ENCODE assay signal across 24 cellular contexts in the genomic region with DNA sequence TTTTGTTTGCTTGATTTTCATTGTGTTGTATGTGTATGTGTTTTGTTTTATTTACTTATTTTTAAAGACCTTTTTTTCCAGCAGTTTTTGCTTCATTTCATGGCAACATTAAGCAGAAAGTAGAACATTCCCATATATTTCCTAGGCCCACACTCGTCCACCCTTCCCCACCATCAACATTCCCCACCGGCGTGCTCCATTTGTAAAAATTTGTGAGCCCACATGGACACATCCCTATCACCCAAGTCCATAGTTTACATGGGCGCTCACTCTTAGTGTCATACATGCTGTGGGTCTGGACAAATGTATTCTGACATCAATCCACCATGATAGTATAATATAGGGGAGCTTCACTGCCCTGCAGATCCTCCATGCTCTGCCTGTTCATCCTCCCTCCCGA.
DNase-seq lines count a peak whose midpoint lies in the region; FAIRE-seq and TF ChIP-seq lines count a peak whose summit lies in the region.
"Had no signal": no experiment of that assay in that cellular context is flagged by ENCODE, and none has a peak within 500 bp of the region (broad histone marks: within the 10 kb centered on the region; RNA-seq: fewer than 3 reads in every experiment).

No MANE protein-coding gene starts in this region.

- in situ Hi-C loops in GM13977 (cut with MboI; ENCODE audit: low pct_unique_long_range_greater_than_20kb, low sequenced_read_pairs, unreplicated experiment) = no loop called here

- TF ChIP-seq POLR2A in esophagus muscularis mucosa (IDR thresholded peaks at IDR 0.05; ENCODE audit: low read depth) (no peak), tibial nerve (IDR thresholded peaks at IDR 0.05) (no peak)

- H3K27me3 ChIP-seq in esophagus muscularis mucosa (peaks cover 0 to 20% (median 0%) of the 10 kb centered on the region in 4 donors), trophoblast cell (ENCODE audit: insufficient read depth, low read length) (no peaks in the 10 kb centered on the region), osteoblast (ENCODE audit: insufficient read depth, low read length) (no peaks in the 10 kb centered on the region), tibial nerve (no peaks in the 10 kb centered on the region)
- H3K27me3 ChIP-seq: BE2C, BLaER1 had no signal

- H3K36me3 ChIP-seq in esophagus muscularis mucosa = no peaks in the 10 kb centered on the region
- H3K36me3 ChIP-seq in trophoblast cell (ENCODE audit: control insufficient read depth in 1 of 2, insufficient read depth in 2 of 2, low read length in 2 of 2) = no peaks in the 10 kb centered on the region
- no peaks in the 10 kb centered on the region for H3K36me3 ChIP-seq in osteoblast (ENCODE audit: insufficient read depth, low read length)
- H3K36me3 ChIP-seq in tibial nerve = no peaks in the 10 kb centered on the region
- H3K36me3 ChIP-seq: BE2C, BLaER1 had no signal

- no peak overlapping the region for H3K9ac ChIP-seq in trophoblast cell (ENCODE audit: low read length)
- H3K9ac ChIP-seq: BLaER1 had no signal

- TF ChIP-seq CTCF in esophagus muscularis mucosa (IDR thresholded peaks at IDR 0.05) (no peak), nephron (IDR thresholded peaks at IDR 0.05; ENCODE audit: unreplicated experiment in 3 of 3) (no peak), GM13977 (IDR thresholded peaks at IDR 0.05; ENCODE audit: extremely low read depth, insufficient read depth, missing control alignments) (no peak), osteoblast (IDR thresholded peaks at IDR 0.05; ENCODE audit: extremely low read depth, low read depth, low read length) (no peak), tibial nerve (IDR thresholded peaks at IDR 0.05) (no peak)

- H3K4me1 ChIP-seq in esophagus muscularis mucosa (peaks cover 0 to 11% (median 7%) of the 10 kb centered on the region in 4 donors), trophoblast cell (ENCODE audit: control insufficient read depth in 1 of 2, insufficient read depth in 2 of 2, low read length in 2 of 2) (peaks cover 0 to 4% of the 10 kb centered on the region in 2 experiments), osteoblast (ENCODE audit: insufficient read depth, low read length) (peaks cover 3% of the 10 kb centered on the region), tibial nerve (peaks cover 0 to 18% (median 8%) of the 10 kb centered on the region in 4 donors)
- H3K4me1 ChIP-seq: BLaER1 had no signal

- H3K79me2 ChIP-seq in trophoblast cell (ENCODE audit: control insufficient read depth, insufficient read depth, low read length, poor library complexity) (no peaks in the 10 kb centered on the region), osteoblast (ENCODE audit: insufficient read depth, low read length) (no peaks in the 10 kb centered on the region)

- H4K20me1 ChIP-seq in osteoblast (ENCODE audit: insufficient read depth, low read length) = no peaks in the 10 kb centered on the region
- H4K20me1 ChIP-seq: BLaER1 had no signal

- H3K14ac ChIP-seq in trophoblast cell (ENCODE audit: low read length) = no peak overlapping the region

- no peak overlapping the region for H3K4ac ChIP-seq in trophoblast cell (ENCODE audit: low read depth, low read length)

- no peak overlapping the region for H3K4me2 ChIP-seq in trophoblast cell (ENCODE audit: low read length)
- H3K4me2 ChIP-seq in osteoblast (ENCODE audit: insufficient read depth, low read length) = no peak overlapping the region
- H3K4me2 ChIP-seq: BLaER1 had no signal

- H4K12ac ChIP-seq in trophoblast cell (ENCODE audit: low read depth, low read length) = no peak overlapping the region

- no peak overlapping the region for H2BK120ac ChIP-seq in trophoblast cell (ENCODE audit: insufficient read depth, low read length, poor library complexity)

- no peak overlapping the region for H3K18ac ChIP-seq in trophoblast cell (ENCODE audit: low read length)

- peaks cover under 1% of the 10 kb centered on the region for H3K79me1 ChIP-seq in trophoblast cell (ENCODE audit: low read length)

- H3K4me1 Mint-ChIP-seq in nephron = peaks cover 21% of the 10 kb centered on the region
- H3K4me1 Mint-ChIP-seq: CD14-positive monocyte; CD4-positive, alpha-beta memory T cell; CD4-positive, CD25-positive, alpha-beta regulatory T cell; CD8-positive, alpha-beta memory T cell had no signal

- H3K4me3 ChIP-seq in esophagus muscularis mucosa (no peak overlapping the region), trophoblast cell (ENCODE audit: low read depth, low read length) (no peak overlapping the region), osteoblast (ENCODE audit: insufficient read depth, low read length) (no peak overlapping the region), tibial nerve (no peak overlapping the region)
- H3K4me3 ChIP-seq: BLaER1 had no signal

- H3K9me3 ChIP-seq in esophagus muscularis mucosa (peaks cover 0 to 3% (median 0%) of the 10 kb centered on the region in 4 donors), trophoblast cell (ENCODE audit: insufficient read depth, low read depth, low read length) (peaks cover 2% of the 10 kb centered on the region), osteoblast (ENCODE audit: low read depth, low read length) (no peaks in the 10 kb centered on the region), tibial nerve (no peaks in the 10 kb centered on the region)
- H3K9me3 ChIP-seq: BE2C, BLaER1 had no signal

- peak overlapping the region; percentile 26 for H4K8ac ChIP-seq in trophoblast cell (ENCODE audit: low read depth, low read length)

- no peak overlapping the region for H3K23ac ChIP-seq in trophoblast cell (ENCODE audit: low read length)

- H3K9me3 Mint-ChIP-seq in nephron = no peaks in the 10 kb centered on the region

- no peak overlapping the region for H2BK5ac ChIP-seq in trophoblast cell (ENCODE audit: low read depth, low read length, poor library complexity)

- H3K36me3 Mint-ChIP-seq in nephron (ENCODE audit: low read depth) = peaks cover 6% of the 10 kb centered on the region
- H3K36me3 Mint-ChIP-seq: CD14-positive monocyte; CD4-positive, alpha-beta memory T cell; CD4-positive, CD25-positive, alpha-beta regulatory T cell; CD8-positive, alpha-beta memory T cell had no signal

- intact Hi-C loops in esophagus muscularis mucosa (cut with DNase I) = no loop called here

- TF ChIP-seq EP300 in esophagus muscularis mucosa (IDR thresholded peaks at IDR 0.05) (no peak), tibial nerve (IDR thresholded peaks at IDR 0.05) (no peak)

- FAIRE-seq in HTR-8/SVneo (lab: Jason Lieb, UNC) = peak; percentile 36
- FAIRE-seq: A204.1, G401.6, GM12891, GM18507 had no signal

- WGBS in esophagus muscularis mucosa = 93% methylated on average over 5 of the region's 5 CpGs
- no CpG with 5 or more reads among the region's 5 CpGs for WGBS in trophoblast cell (ENCODE audit: extremely low coverage, insufficient coverage, insufficient read length)
- 91 to 94% methylated on average over 5 of the region's 5 CpGs for WGBS in tibial nerve, 2 donors

- H3K27me3 Mint-ChIP-seq in nephron (ENCODE audit: low read depth) = no peaks in the 10 kb centered on the region
- H3K27me3 Mint-ChIP-seq: CD4-positive, alpha-beta memory T cell; CD4-positive, CD25-positive, alpha-beta regulatory T cell; CD8-positive, alpha-beta memory T cell had no signal

- no peak overlapping the region for H2BK12ac ChIP-seq in trophoblast cell (ENCODE audit: low read length)

- H3K4me3 Mint-ChIP-seq in nephron = no peak overlapping the region
- H3K4me3 Mint-ChIP-seq: CD14-positive monocyte; CD4-positive, alpha-beta memory T cell; CD4-positive, CD25-positive, alpha-beta regulatory T cell; CD8-positive, alpha-beta memory T cell had no signal

- H2AK5ac ChIP-seq in trophoblast cell (ENCODE audit: low read length) = no peak overlapping the region

- H4K91ac ChIP-seq in trophoblast cell (ENCODE audit: low read depth, low read length) = no peak overlapping the region

- DNase-seq in HTR-8/SVneo (ENCODE audit: insufficient read length, low spot score) (no peak), esophagus muscularis mucosa (ENCODE audit: extremely low spot score) (peak; percentile 86), trophoblast cell (no peak), GM13977 (ENCODE audit: low spot score) (no peak), osteoblast (ENCODE audit: insufficient read length, low spot score, missing footprints) (no peak), tibial nerve (ENCODE audit: low spot score in 2 of 2) (no peak)
- DNase-seq: 8988T; ACHN; BE2C; C1 segment of cervical spinal cord; CD4-positive, alpha-beta memory T cell; CD4-positive, CD25-positive, alpha-beta regulatory T cell; CD8-positive, alpha-beta memory T cell; COR-L47; DMS 273 treated with DMSO at 0.1 percent for 48 hours; DMS79 treated with DMSO at 0.1 percent for 48 hours; GF-D8 had no signal

- H3K27ac Mint-ChIP-seq in nephron = peak overlapping the region in 2 of 3 experiments; percentile 34 to 39
- H3K27ac Mint-ChIP-seq: CD14-positive monocyte; CD4-positive, alpha-beta memory T cell; CD8-positive, alpha-beta memory T cell had no signal

- H3K27ac ChIP-seq in esophagus muscularis mucosa (replicated peaks in 1 of 4) (no peak overlapping the region), trophoblast cell (ENCODE audit: low read depth, low read length) (no peak overlapping the region), osteoblast (ENCODE audit: low read depth, low read length) (no peak overlapping the region), tibial nerve (no peak overlapping the region)
- H3K27ac ChIP-seq: BLaER1 had no signal

- H2AFZ ChIP-seq in trophoblast cell (ENCODE audit: insufficient read depth, low read length, poor library complexity) (no peak overlapping the region), osteoblast (ENCODE audit: low read length) (no peak overlapping the region)
